In genomic region chr7:45136106-45137060, GRCh38 we compare ENCODE assay signal across 8 cellular contexts. TPM values are rescaled to one million over a fixed set of nuclear protein-coding genes. Genes with fewer than 3 reads are reported as not detected.
DNase-seq lines count a peak whose midpoint lies in the region; TF ChIP-seq lines count a peak whose summit lies in the region.

No MANE protein-coding gene starts in this region.

- WGBS in suprapubic skin, result 44% methylated on average over 9 of the region's 9 CpGs

- no peaks in the 10 kb centered on the region for H3K9me3 ChIP-seq in neutrophil
- H3K9me3 ChIP-seq in suprapubic skin, result no peaks in the 10 kb centered on the region

- H3K27ac ChIP-seq in neutrophil (no peak overlapping the region), suprapubic skin (no peak overlapping the region)

- no peak overlapping the region for H3K27ac Mint-ChIP-seq in activated T-helper 1 cell treated with anti-CD3 and anti-CD28 coated beads, Interleukin-12 subunit alpha, Interleukin-12 subunit beta, Interleukin-2, Interleukin-4 antibody, amounts not matched to agents 30 ng/mL and 10 ng/mL and 1 ng/mL, durations not matched to agents 14 hours and 24 hours and 36 hours

- intact Hi-C loops in activated T-helper 1 cell treated with anti-CD3 and anti-CD28 coated beads, Interleukin-12 subunit alpha, Interleukin-12 subunit beta, Interleukin-2, Interleukin-4 antibody, amounts not matched to agents 30 ng/mL and 10 ng/mL and 1 ng/mL, durations not matched to agents 14 hours and 24 hours and 36 hours (cut with micrococcal nuclease), result loop anchor here (1.0 to 2.0 kb wide), 10 partner anchors 24 to 548 kb away; partner anchors contain the start of genes CCM2, H2AZ2 and PURB

- DNase-seq in NCI-H510A treated with DMSO at 0.1 percent for 48 hours (lab: John Stamatoyannopoulos, UW) (peak; percentile 67), NCI-H510A (lab: John Stamatoyannopoulos, UW) (no peak), LNCaP clone FGC (ENCODE audit: low read depth) (peak; percentile 50), RPMI8226 (peak; percentile 77), fibroblast of the aortic adventitia (ENCODE audit: low read depth) (peak; percentile 87), suprapubic skin (ENCODE audit: low spot score in 2 of 2) (peak in 1 of 2 donors; percentile 78)
- peak; percentile 55 for DNase-seq in activated T-helper 1 cell treated with anti-CD3 and anti-CD28 coated beads, Interleukin-12 subunit alpha, Interleukin-12 subunit beta, Interleukin-2, Interleukin-4 antibody, amounts not matched to agents 30 ng/mL and 10 ng/mL and 1 ng/mL, durations not matched to agents 14 hours and 24 hours and 36 hours (ENCODE audit: low spot score)

- no peak for TF ChIP-seq POLR2A in suprapubic skin (IDR thresholded peaks at IDR 0.05)

- no peak overlapping the region for H3K4me3 Mint-ChIP-seq in activated T-helper 1 cell treated with anti-CD3 and anti-CD28 coated beads, Interleukin-12 subunit alpha, Interleukin-12 subunit beta, Interleukin-2, Interleukin-4 antibody, amounts not matched to agents 30 ng/mL and 10 ng/mL and 1 ng/mL, durations not matched to agents 14 hours and 24 hours and 36 hours

- peak; percentile 95 for TF ChIP-seq CTCF in LNCaP clone FGC (IDR thresholded peaks at IDR 0.05; ENCODE audit: control insufficient read depth, extremely low read depth, insufficient read depth)
- peak; percentile 90 for TF ChIP-seq CTCF in fibroblast of the aortic adventitia (IDR thresholded peaks at IDR 0.05; ENCODE audit: insufficient read depth, low read length)
- TF ChIP-seq CTCF in neutrophil (IDR thresholded peaks at IDR 0.05), result peak; percentile 88
- TF ChIP-seq CTCF in suprapubic skin (IDR thresholded peaks at IDR 0.05), result peak; percentile 76 to 81

- no peaks in the 10 kb centered on the region for H3K36me3 ChIP-seq in neutrophil
- no peaks in the 10 kb centered on the region for H3K36me3 ChIP-seq in suprapubic skin

- TF ChIP-seq EP300 in suprapubic skin (IDR thresholded peaks at IDR 0.05), result no peak

- no peaks in the 10 kb centered on the region for H3K4me1 ChIP-seq in neutrophil (ENCODE audit: control insufficient read depth in 1 of 2, insufficient read depth in 1 of 2, low read depth in 1 of 2, low read length in 1 of 2)
- no peaks in the 10 kb centered on the region for H3K4me1 ChIP-seq in suprapubic skin

- H3K27me3 Mint-ChIP-seq in activated T-helper 1 cell treated with anti-CD3 and anti-CD28 coated beads, Interleukin-12 subunit alpha, Interleukin-12 subunit beta, Interleukin-2, Interleukin-4 antibody, amounts not matched to agents 30 ng/mL and 10 ng/mL and 1 ng/mL, durations not matched to agents 14 hours and 24 hours and 36 hours (ENCODE audit: insufficient read depth), result peaks cover 10% of the 10 kb centered on the region

- H3K4me3 ChIP-seq in LNCaP clone FGC (ENCODE audit: low read depth, low read length), result no peak overlapping the region
- no peak overlapping the region for H3K4me3 ChIP-seq in fibroblast of the aortic adventitia (ENCODE audit: low read depth, low read length)
- no peak overlapping the region for H3K4me3 ChIP-seq in neutrophil (ENCODE audit: low read depth in 1 of 2, low read length in 1 of 2)
- H3K4me3 ChIP-seq in suprapubic skin, result no peak overlapping the region

- H3K27me3 ChIP-seq in neutrophil (no peaks in the 10 kb centered on the region), suprapubic skin (no peaks in the 10 kb centered on the region)

- no peaks in the 10 kb centered on the region for H3K9me3 Mint-ChIP-seq in activated T-helper 1 cell treated with anti-CD3 and anti-CD28 coated beads, Interleukin-12 subunit alpha, Interleukin-12 subunit beta, Interleukin-2, Interleukin-4 antibody, amounts not matched to agents 30 ng/mL and 10 ng/mL and 1 ng/mL, durations not matched to agents 14 hours and 24 hours and 36 hours

- H3K36me3 Mint-ChIP-seq in activated T-helper 1 cell treated with anti-CD3 and anti-CD28 coated beads, Interleukin-12 subunit alpha, Interleukin-12 subunit beta, Interleukin-2, Interleukin-4 antibody, amounts not matched to agents 30 ng/mL and 10 ng/mL and 1 ng/mL, durations not matched to agents 14 hours and 24 hours and 36 hours (ENCODE audit: low read depth), result no peaks in the 10 kb centered on the region

- peaks cover 19% of the 10 kb centered on the region for H3K4me1 Mint-ChIP-seq in activated T-helper 1 cell treated with anti-CD3 and anti-CD28 coated beads, Interleukin-12 subunit alpha, Interleukin-12 subunit beta, Interleukin-2, Interleukin-4 antibody, amounts not matched to agents 30 ng/mL and 10 ng/mL and 1 ng/mL, durations not matched to agents 14 hours and 24 hours and 36 hours (ENCODE audit: low read depth)

RNA-seq across cellular contexts. Expression of gene RAMP3, which starts 21.2 kb away (rescaled TPM):
- total RNA-seq in activated T-helper 1 cell treated with anti-CD3 and anti-CD28 coated beads, Interleukin-12 subunit alpha, Interleukin-12 subunit beta, Interleukin-2, Interleukin-4 antibody, amounts not matched to agents 30 ng/mL and 10 ng/mL and 1 ng/mL, durations not matched to agents 14 hours and 24 hours and 36 hours, result not detected in 2 replicates
- total RNA-seq in fibroblast of the aortic adventitia (ENCODE audit: low replicate concordance), result not detected in 2 replicates
- total RNA-seq in suprapubic skin, result 10 to 100 TPM; 14.4 to 62.9 (median 33.6) TPM

RNA-seq across cellular contexts. Expression of gene TBRG4, which starts 24.9 kb away (rescaled TPM):
- 176 and 195 TPM in 2 replicates for total RNA-seq in activated T-helper 1 cell treated with anti-CD3 and anti-CD28 coated beads, Interleukin-12 subunit alpha, Interleukin-12 subunit beta, Interleukin-2, Interleukin-4 antibody, amounts not matched to agents 30 ng/mL and 10 ng/mL and 1 ng/mL, durations not matched to agents 14 hours and 24 hours and 36 hours
- total RNA-seq in fibroblast of the aortic adventitia (ENCODE audit: low replicate concordance) (19.6 and 46.6 TPM in 2 replicates), suprapubic skin (10 to 100 TPM; 49.9 to 82.8 (median 68.9) TPM)

RNA-seq across cellular contexts. Expression of gene NACAD, which starts 47.6 kb away (rescaled TPM):
- total RNA-seq in activated T-helper 1 cell treated with anti-CD3 and anti-CD28 coated beads, Interleukin-12 subunit alpha, Interleukin-12 subunit beta, Interleukin-2, Interleukin-4 antibody, amounts not matched to agents 30 ng/mL and 10 ng/mL and 1 ng/mL, durations not matched to agents 14 hours and 24 hours and 36 hours, result 0.05 TPM in 1 of 2 replicates, not detected in the other
- total RNA-seq in fibroblast of the aortic adventitia (ENCODE audit: low replicate concordance), result 3.6 and 5.5 TPM in 2 replicates
- 1 to 10 TPM in 2 of 4 donors, under 1 TPM in 2; 0.76 to 1.4 (median 1.0) TPM for total RNA-seq in suprapubic skin

Comparison
In these comparisons a context has a peak if more than half of its experiments do, and no peak if none do; other contexts are left out.
1. RNA of gene RAMP3, which starts 21.2 kb away (total RNA-seq): 14.4 to 62.9 TPM in suprapubic skin; not detected in activated T-helper 1 cell treated with anti-CD3 and anti-CD28 coated beads, Interleukin-12 subunit alpha, Interleukin-12 subunit beta, Interleukin-2, Interleukin-4 antibody, amounts not matched to agents 30 ng/mL and 10 ng/mL and 1 ng/mL, durations not matched to agents 14 hours and 24 hours and 36 hours and not detected in fibroblast of the aortic adventitia; every median in the first group is over 10 times any median in the second.
2. Peak in every context shown above with its lines, with median percentiles within 50 percentile points of each other: CTCF ChIP-seq.